In genomic region chr6:125597411-125598253, GRCh38 we compare ENCODE assay signal across 9 cellular contexts.
DNase-seq lines count a peak whose midpoint lies in the region; ATAC-seq and TF ChIP-seq lines count a peak whose summit lies in the region.
"Had no signal": no experiment of that assay in that cellular context is flagged by ENCODE, and none has a peak within 500 bp of the region (broad histone marks: within the 10 kb centered on the region; RNA-seq: fewer than 3 reads in every experiment).

No MANE protein-coding gene starts in this region.

- POLR2A ChIA-PET in activated CD4-positive, alpha-beta memory T cell treated with anti-CD3 and anti-CD28 coated beads, Interleukin-2, amount 10 ng/mL, durations not matched to agents 7 days and 5 days (lab: Charles Lee) = no interaction called here

- no peaks in the 10 kb centered on the region for H3K36me3 ChIP-seq in esophagus muscularis mucosa

- CTCF ChIA-PET in activated CD4-positive, alpha-beta memory T cell treated with anti-CD3 and anti-CD28 coated beads, Interleukin-2, amount 10 ng/mL, durations not matched to agents 7 days and 5 days (lab: Charles Lee) = interaction anchor here (0.7 kb wide), 1 partner anchor 20 kb away, joined by 3 read pairs; no protein-coding TSS in a partner anchor

- DNase-seq in SHP77 treated with DMSO at 0.1 percent for 48 hours (lab: John Stamatoyannopoulos, UW) = peak; percentile 84
- peak; percentile 9 for DNase-seq in myocyte (ENCODE audit: low read depth)
- no peak for DNase-seq in esophagus muscularis mucosa (ENCODE audit: extremely low spot score)
- DNase-seq in activated CD4-positive, alpha-beta memory T cell treated with anti-CD3 and anti-CD28 coated beads, Interleukin-2, amount 10 ng/mL, durations not matched to agents 7 days and 5 days = no peak
- DNase-seq in cerebellar cortex (ENCODE audit: low spot score) = no peak
- DNase-seq: activated CD8-positive, alpha-beta memory T cell treated with anti-CD3 and anti-CD28 coated beads, Interleukin-2, amount 50 U/mL, for 48 hours had no signal

- no peak overlapping the region for H3K4me3 Mint-ChIP-seq in activated CD4-positive, alpha-beta memory T cell treated with anti-CD3 and anti-CD28 coated beads, Interleukin-2, amount 10 ng/mL, durations not matched to agents 7 days and 5 days

- ATAC-seq in GM18511 (IDR thresholded peaks at IDR 0.05; ENCODE audit: unreplicated experiment) (peak; percentile 88), HG03196 (IDR thresholded peaks at IDR 0.05; ENCODE audit: unreplicated experiment) (peak; percentile 70), HG02870 (IDR thresholded peaks at IDR 0.05; ENCODE audit: unreplicated experiment) (no peak)

- no peaks in the 10 kb centered on the region for H3K9me3 Mint-ChIP-seq in activated CD4-positive, alpha-beta memory T cell treated with anti-CD3 and anti-CD28 coated beads, Interleukin-2, amount 10 ng/mL, durations not matched to agents 7 days and 5 days

- 46% methylated on average over 7 of the region's 7 CpGs for WGBS in esophagus muscularis mucosa

- no peaks in the 10 kb centered on the region for H3K4me1 Mint-ChIP-seq in activated CD4-positive, alpha-beta memory T cell treated with anti-CD3 and anti-CD28 coated beads, Interleukin-2, amount 10 ng/mL, durations not matched to agents 7 days and 5 days

- intact Hi-C loops in esophagus muscularis mucosa (cut with DNase I) = no loop called here

- no peaks in the 10 kb centered on the region for H3K9me3 ChIP-seq in esophagus muscularis mucosa

- no peak overlapping the region for H3K27ac Mint-ChIP-seq in activated CD4-positive, alpha-beta memory T cell treated with anti-CD3 and anti-CD28 coated beads, Interleukin-2, amount 10 ng/mL, durations not matched to agents 7 days and 5 days

- no peak for TF ChIP-seq EP300 in esophagus muscularis mucosa (IDR thresholded peaks at IDR 0.05)

- no peaks in the 10 kb centered on the region for H3K36me3 Mint-ChIP-seq in activated CD4-positive, alpha-beta memory T cell treated with anti-CD3 and anti-CD28 coated beads, Interleukin-2, amount 10 ng/mL, durations not matched to agents 7 days and 5 days (ENCODE audit: low read depth)

- peak overlapping the region in 2 of 4 donors; percentile 17 to 51 for H3K27ac ChIP-seq in esophagus muscularis mucosa (replicated peaks in 1 of 4)

- no peaks in the 10 kb centered on the region for H3K27me3 ChIP-seq in esophagus muscularis mucosa

- TF ChIP-seq CTCF in esophagus muscularis mucosa (IDR thresholded peaks at IDR 0.05) = no peak

- no peak for TF ChIP-seq POLR2A in esophagus muscularis mucosa (IDR thresholded peaks at IDR 0.05; ENCODE audit: low read depth)

- no peak overlapping the region for H3K4me3 ChIP-seq in esophagus muscularis mucosa

- H3K27me3 Mint-ChIP-seq in activated CD4-positive, alpha-beta memory T cell treated with anti-CD3 and anti-CD28 coated beads, Interleukin-2, amount 10 ng/mL, durations not matched to agents 7 days and 5 days = peaks cover 4% of the 10 kb centered on the region

- H3K4me1 ChIP-seq in esophagus muscularis mucosa = peaks cover 0 to 33% (median 7%) of the 10 kb centered on the region in 4 donors

Comparison
In these comparisons a context has a peak if more than half of its experiments do, and no peak if none do; other contexts are left out.
1. DNase-seq: peak in SHP77 treated with DMSO at 0.1 percent for 48 hours (single experiment) and myocyte (single experiment); none in esophagus muscularis mucosa (single experiment), activated CD4-positive, alpha-beta memory T cell treated with anti-CD3 and anti-CD28 coated beads, Interleukin-2, amount 10 ng/mL, durations not matched to agents 7 days and 5 days (single experiment) and cerebellar cortex (single experiment).